Comparison of ENCODE assay signal across 8 cellular contexts in genomic region chr15:92077353-92078080, GRCh38.
A peak's percentile ranks its signal among the peaks of the same experiment; 100 is the strongest.
DNase-seq lines count a peak whose midpoint lies in the region; TF ChIP-seq lines count a peak whose summit lies in the region.

No MANE protein-coding gene starts in this region.

- H4K20me1 ChIP-seq in hepatocyte (ENCODE audit: insufficient read depth, poor library complexity, severe bottlenecking), result no peaks in the 10 kb centered on the region

- H3K9me3 ChIP-seq in hepatocyte (ENCODE audit: low read depth), result no peaks in the 10 kb centered on the region
- no peaks in the 10 kb centered on the region for H3K9me3 ChIP-seq in spleen

- no peak overlapping the region for H3K4me2 ChIP-seq in hepatocyte

- no peak overlapping the region for H3K27ac ChIP-seq in hepatocyte
- H3K27ac ChIP-seq in spleen, result peak overlapping the region in 2 of 8 donors; percentile 30 to 36

- TF ChIP-seq POLR2A in spleen (IDR thresholded peaks at IDR 0.05), result no peak

- no peaks in the 10 kb centered on the region for H3K79me2 ChIP-seq in hepatocyte

- H3K27me3 ChIP-seq in hepatocyte, result no peaks in the 10 kb centered on the region
- no peaks in the 10 kb centered on the region for H3K27me3 ChIP-seq in spleen (replicated peaks in 1 of 7)

- peak; percentile 84 for DNase-seq in GM03348 (ENCODE audit: low spot score)
- peak; percentile 76 for DNase-seq in H4 (ENCODE audit: low spot score)
- peak; percentile 75 for DNase-seq in NAMALWA (ENCODE audit: low spot score)
- peak in 4 of 5 donors; percentile 17 to 45 (median 38) for DNase-seq in T-helper 1 cell
- peak in 51 of 58 donors; percentile 14 to 75 (median 44) for DNase-seq in anterior cingulate cortex (lab: John Stamatoyannopoulos, UW)
- peak; percentile 85 for DNase-seq in hepatocyte (ENCODE audit: low spot score)
- no peak for DNase-seq in spleen
- DNase-seq in SHP77 treated with DMSO at 0.1 percent for 48 hours (lab: John Stamatoyannopoulos, UW), result no peak

- no peak overlapping the region for H2AFZ ChIP-seq in hepatocyte

- H3K4me1 ChIP-seq in hepatocyte (ENCODE audit: insufficient read depth) (no peaks in the 10 kb centered on the region), spleen (peaks cover 19 to 71% (median 42%) of the 10 kb centered on the region in 6 donors)

- H3K4me3 ChIP-seq in hepatocyte (no peak overlapping the region), spleen (no peak overlapping the region)

- TF ChIP-seq CTCF in hepatocyte (IDR thresholded peaks at IDR 0.05; ENCODE audit: poor library complexity) (peak; percentile 79), spleen (IDR thresholded peaks at IDR 0.05 in 8 of 11, conservative IDR thresholded peaks at IDR 0.05 in 3 of 11) (peak; percentile 31 to 76 (median 64))

- H3K36me3 ChIP-seq in hepatocyte (replicated peaks; ENCODE audit: insufficient read depth, low read depth) (no peaks in the 10 kb centered on the region), spleen (no peaks in the 10 kb centered on the region)

- intact Hi-C loops in spleen (cut with DNase I; ENCODE audit: low total_unique reads), result loop anchor here (10.0 kb wide), 1 partner anchor 373 kb away; no protein-coding TSS in a partner anchor

- WGBS in hepatocyte (ENCODE audit: low lambda C conversion rate, missing lambda C conversion rate), result 46% methylated on average over 13 of the region's 13 CpGs
- 44 to 60% (median 49%) methylated on average over 12 to 13 of the region's 13 CpGs for WGBS in spleen, 5 donors

- no peaks in the 10 kb centered on the region for H3K9me2 ChIP-seq in hepatocyte (replicated peaks; ENCODE audit: insufficient read depth)

Comparison
In these comparisons a context has a peak if more than half of its experiments do, and no peak if none do; other contexts are left out.
1. DNase-seq: peak in GM03348 (single experiment), H4 (single experiment), NAMALWA (single experiment), T-helper 1 cell (4 of 5), anterior cingulate cortex (51 of 58) and hepatocyte (single experiment); none in spleen (single experiment) and SHP77 treated with DMSO at 0.1 percent for 48 hours (single experiment).